8 cellular contexts compared by ENCODE assay signal in genomic region chr1:204363335-204364114, GRCh38. TPM values are rescaled to one million over a fixed set of nuclear protein-coding genes. Genes with fewer than 3 reads are reported as not detected.
DNase-seq lines count a peak whose midpoint lies in the region; ATAC-seq and TF ChIP-seq lines count a peak whose summit lies in the region.

No MANE protein-coding gene starts in this region.

- H3K4me1 Mint-ChIP-seq in endothelial cell (ENCODE audit: unreplicated experiment) (peaks cover 33% of the 10 kb centered on the region), mesothelial cell of epicardium (peaks cover 41% of the 10 kb centered on the region)

- DNase-seq in HS-5 (ENCODE audit: low read depth) (peak; percentile 49), NOMO-1 (lab: John Stamatoyannopoulos, UW; ENCODE audit: unreplicated experiment in 2 of 2) (peak; percentile 78 to 80), endothelial cell (ENCODE audit: low spot score) (peak; percentile 68), mesothelial cell of epicardium (ENCODE audit: low spot score in 2 of 2, unreplicated experiment in 2 of 2) (peak in 1 of 2 experiments; percentile 69)
- DNase-seq in activated CD8-positive, alpha-beta memory T cell treated with anti-CD3 and anti-CD28 coated beads, Interleukin-2, amount 50 U/mL, for 1 hour (ENCODE audit: extremely low read depth) = peak; percentile 40
- DNase-seq in stimulated activated CD8-positive, alpha-beta memory T cell treated with anti-CD3 and anti-CD28 coated beads, Interleukin-15, amount 100 ng/mL, for 24 hours (ENCODE audit: low read depth) = peak; percentile 33

- no peaks in the 10 kb centered on the region for H3K9me3 Mint-ChIP-seq in endothelial cell (ENCODE audit: unreplicated experiment)
- no peaks in the 10 kb centered on the region for H3K9me3 Mint-ChIP-seq in mesothelial cell of epicardium

- peaks cover 11% of the 10 kb centered on the region for H3K27me3 Mint-ChIP-seq in endothelial cell (ENCODE audit: unreplicated experiment)
- peaks cover 8% of the 10 kb centered on the region for H3K27me3 Mint-ChIP-seq in mesothelial cell of epicardium (ENCODE audit: low read depth)

- H3K27ac Mint-ChIP-seq in endothelial cell (ENCODE audit: unreplicated experiment) (no peak overlapping the region), mesothelial cell of epicardium (peak overlapping the region; percentile 70)

- H3K4me3 Mint-ChIP-seq in endothelial cell (ENCODE audit: unreplicated experiment) (peak overlapping the region; percentile 21), mesothelial cell of epicardium (peak overlapping the region; percentile 64)

- TF ChIP-seq CTCF in GM12872 (IDR thresholded peaks at IDR 0.05; ENCODE audit: insufficient read depth, low read depth, low read length) (peak; percentile 99), endothelial cell (IDR thresholded peaks at IDR 0.05; ENCODE audit: unreplicated experiment) (peak; percentile 94), mesothelial cell of epicardium (IDR thresholded peaks at IDR 0.05; ENCODE audit: unreplicated experiment) (peak; percentile 86)

- no peak for ATAC-seq in GM21447 (IDR thresholded peaks at IDR 0.05; ENCODE audit: unreplicated experiment)

- H3K36me3 Mint-ChIP-seq in endothelial cell (ENCODE audit: low read depth, unreplicated experiment) (peaks cover 3% of the 10 kb centered on the region), mesothelial cell of epicardium (no peaks in the 10 kb centered on the region)

RNA-seq across cellular contexts. Expression of gene PLEKHA6, which starts 3.8 kb away (rescaled TPM):
- total RNA-seq in endothelial cell (ENCODE audit: unreplicated experiment) (3.7 TPM), mesothelial cell of epicardium (29.7 to 34.0 TPM (median 32.2 TPM) in 3 replicates)

RNA-seq across cellular contexts. Expression of gene PPP1R15B, which starts 48.1 kb away (rescaled TPM):
- total RNA-seq in endothelial cell (ENCODE audit: unreplicated experiment) (43.2 TPM), mesothelial cell of epicardium (56.2 to 57.5 TPM (median 57.5 TPM) in 3 replicates)
